ENCODE assay signal across 17 cellular contexts in genomic region chr2:127092306-127092705, GRCh38. TPM values are rescaled to one million over a fixed set of nuclear protein-coding genes. Genes with fewer than 3 reads are reported as not detected.
DNase-seq lines count a peak whose midpoint lies in the region; ATAC-seq, FAIRE-seq and TF ChIP-seq lines count a peak whose summit lies in the region.
"Had no signal": no experiment of that assay in that cellular context is flagged by ENCODE, and none has a peak within 500 bp of the region (broad histone marks: within the 10 kb centered on the region; RNA-seq: fewer than 3 reads in every experiment).

No MANE protein-coding gene starts in this region.

- H3K9me3 ChIP-seq in BLaER1 treated with 17β-estradiol and CSF1 and Interleukin-3, amounts not matched to agents 10 nM and 100 nM (replicated peaks in 1 of 11): no peaks in the 10 kb centered on the region
- H3K9me3 ChIP-seq in gastrocnemius medialis: no peaks in the 10 kb centered on the region

- TF ChIP-seq CTCF in mesothelial cell of epicardium (IDR thresholded peaks at IDR 0.05; ENCODE audit: unreplicated experiment) (no peak), gastrocnemius medialis (IDR thresholded peaks at IDR 0.05 in 4 of 5, conservative IDR thresholded peaks at IDR 0.05 in 1 of 5) (no peak), D721Med (IDR thresholded peaks at IDR 0.05; ENCODE audit: insufficient read depth, missing control alignments) (no peak)

- intact Hi-C loops in gastrocnemius medialis (cut with DNase I; ENCODE audit: low total_unique reads): no loop called here

- H3K4me3 ChIP-seq in BLaER1 treated with 17β-estradiol and CSF1 and Interleukin-3, amounts not matched to agents 10 nM and 100 nM: peak overlapping the region in 7 of 10 experiments; percentile 45 to 59 (median 55); a peak in 13 of 20 replicates
- no peak overlapping the region for H3K4me3 ChIP-seq in gastrocnemius medialis

- H4K20me1 ChIP-seq in BLaER1 treated with 17β-estradiol and CSF1 and Interleukin-3, amounts not matched to agents 10 nM and 100 nM: peaks cover 5 to 92% (median 46%) of the 10 kb centered on the region in 11 experiments; a peak in 21 of 22 replicates

- peaks cover 41% of the 10 kb centered on the region for H3K4me1 Mint-ChIP-seq in mesothelial cell of epicardium

- peak; percentile 53 to 67 for TF ChIP-seq POLR2A in gastrocnemius medialis (IDR thresholded peaks at IDR 0.05)

- in situ Hi-C loops in gastrocnemius medialis (cut with MboI; ENCODE audit: low sequenced_read_pairs in 4 of 4): loop anchor here in 2 of 4 donors (25.0 kb wide), 2 partner anchors 295 to 320 kb away; partner anchors contain the start of genes MAP3K2 (in 1 of the 2) and PROC (in 1 of the 2)

- no peaks in the 10 kb centered on the region for H3K36me3 ChIP-seq in BLaER1 treated with 17β-estradiol and CSF1 and Interleukin-3, amounts not matched to agents 10 nM and 100 nM
- no peaks in the 10 kb centered on the region for H3K36me3 ChIP-seq in gastrocnemius medialis

- peak overlapping the region in 9 of 11 experiments; percentile 47 to 91 (median 72); a peak in 18 of 22 replicates for H3K9ac ChIP-seq in BLaER1 treated with 17β-estradiol and CSF1 and Interleukin-3, amounts not matched to agents 10 nM and 100 nM

- no peaks in the 10 kb centered on the region for H3K36me3 Mint-ChIP-seq in mesothelial cell of epicardium

- ATAC-seq in gastrocnemius medialis: no peak
- ATAC-seq in HG03095 (IDR thresholded peaks at IDR 0.05; ENCODE audit: unreplicated experiment): no peak
- ATAC-seq: activated CD4-positive, alpha-beta T cell treated with anti-CD3 and anti-CD28 coated beads for 36 hours; SK-N-SH treated with all-trans-retinoic acid at 6 μM for 48 hours; stimulated activated effector memory CD8-positive, alpha-beta T cell treated with anti-CD3 and anti-CD28 coated beads, Interleukin-12 subunit alpha, Interleukin-12 subunit beta, amount 100 ng/mL, for 72 hours had no signal

- peak overlapping the region; percentile 86 to 99 (median 98) for H3K4me2 ChIP-seq in BLaER1 treated with 17β-estradiol and CSF1 and Interleukin-3, amounts not matched to agents 10 nM and 100 nM

- H3K9me3 Mint-ChIP-seq in mesothelial cell of epicardium: no peaks in the 10 kb centered on the region
- H3K9me3 Mint-ChIP-seq: CD14-positive monocyte; stimulated activated effector memory CD8-positive, alpha-beta T cell treated with anti-CD3 and anti-CD28 coated beads, Interleukin-12 subunit alpha, Interleukin-12 subunit beta, amount 100 ng/mL, for 72 hours had no signal

- FAIRE-seq in D721Med (lab: Jason Lieb, UNC): no peak

- H3K4me1 ChIP-seq in BLaER1 treated with 17β-estradiol and CSF1 and Interleukin-3, amounts not matched to agents 10 nM and 100 nM: peaks cover 86 to 100% (median 100%) of the 10 kb centered on the region in 10 experiments
- H3K4me1 ChIP-seq in gastrocnemius medialis: peaks cover 97 to 99% of the 10 kb centered on the region in 2 donors

- DNase-seq in mesothelial cell of epicardium (ENCODE audit: low spot score in 2 of 2, unreplicated experiment in 2 of 2): no peak
- peak; percentile 37 to 76 for DNase-seq in gastrocnemius medialis
- DNase-seq in stimulated activated CD4-positive, alpha-beta T cell treated with anti-CD3 and anti-CD28 coated beads, Interleukin-2, amount 100 ng/mL, for 48 hours: no peak
- no peak for DNase-seq in COLO829 (ENCODE audit: low spot score)
- DNase-seq in D721Med (ENCODE audit: insufficient read length, low spot score): no peak
- DNase-seq: activated CD4-positive, alpha-beta T cell treated with anti-CD3 and anti-CD28 coated beads for 36 hours; activated gamma-delta T cell treated with Interleukin-2 at 50 U/mL for 16 hours; cerebellar nuclear complex; kidney glomerular epithelial cell; NCI-H446 treated with DMSO at 0.1 percent for 48 hours; stimulated activated CD4-positive, alpha-beta T cell treated with anti-CD3 and anti-CD28 coated beads, Interleukin-4, amount 100 ng/mL, for 24 hours had no signal

- no peak overlapping the region for H3K4me3 Mint-ChIP-seq in mesothelial cell of epicardium
- H3K4me3 Mint-ChIP-seq: activated CD4-positive, alpha-beta T cell treated with anti-CD3 and anti-CD28 coated beads for 36 hours; stimulated activated effector memory CD8-positive, alpha-beta T cell treated with anti-CD3 and anti-CD28 coated beads, Interleukin-12 subunit alpha, Interleukin-12 subunit beta, amount 100 ng/mL, for 72 hours had no signal

- no peaks in the 10 kb centered on the region for H3K27me3 ChIP-seq in BLaER1 treated with 17β-estradiol and CSF1 and Interleukin-3, amounts not matched to agents 10 nM and 100 nM
- H3K27me3 ChIP-seq in gastrocnemius medialis: no peaks in the 10 kb centered on the region

- H3K27ac Mint-ChIP-seq in mesothelial cell of epicardium: peak overlapping the region; percentile 56
- H3K27ac Mint-ChIP-seq: activated CD4-positive, alpha-beta T cell treated with anti-CD3 and anti-CD28 coated beads for 36 hours; stimulated activated effector memory CD8-positive, alpha-beta T cell treated with anti-CD3 and anti-CD28 coated beads, Interleukin-12 subunit alpha, Interleukin-12 subunit beta, amount 100 ng/mL, for 72 hours had no signal

- H3K27ac ChIP-seq in BLaER1 treated with 17β-estradiol and CSF1 and Interleukin-3, amounts not matched to agents 10 nM and 100 nM: peak overlapping the region in 9 of 11 experiments; percentile 46 to 98 (median 80); a peak in 16 of 22 replicates
- H3K27ac ChIP-seq in angular gyrus (ENCODE audit: low read depth, low read length): peak overlapping the region; percentile 35
- H3K27ac ChIP-seq in gastrocnemius medialis: peak overlapping the region; percentile 97 to 100 (median 100)

- H3K27me3 Mint-ChIP-seq in mesothelial cell of epicardium (ENCODE audit: low read depth): no peaks in the 10 kb centered on the region
- H3K27me3 Mint-ChIP-seq: activated CD4-positive, alpha-beta T cell treated with anti-CD3 and anti-CD28 coated beads for 36 hours had no signal

RNA-seq across cellular contexts. Expression of gene BIN1, which starts 14.6 kb away (rescaled TPM):
- 45.7 to 47.4 TPM (median 46.2 TPM) in 3 replicates for total RNA-seq in mesothelial cell of epicardium
- total RNA-seq in gastrocnemius medialis: 1,000 to 10,000 TPM; 1,150 to 2,167 (median 1,736) TPM

Comparison
In these comparisons a context has a peak if more than half of its experiments do, and no peak if none do; other contexts are left out.
1. H3K27ac ChIP-seq: peak in every context shown above with its lines; median percentile 100 in gastrocnemius medialis; 80 in BLaER1 treated with 17β-estradiol and CSF1 and Interleukin-3, amounts not matched to agents 10 nM and 100 nM; 35 in angular gyrus.
2. H3K4me3 ChIP-seq: peak in BLaER1 treated with 17β-estradiol and CSF1 and Interleukin-3, amounts not matched to agents 10 nM and 100 nM (7 of 10); none in gastrocnemius medialis (0 of 4).
3. DNase-seq: peak in gastrocnemius medialis (2 of 2); none in mesothelial cell of epicardium (0 of 2), stimulated activated CD4-positive, alpha-beta T cell treated with anti-CD3 and anti-CD28 coated beads, Interleukin-2, amount 100 ng/mL, for 48 hours (0 of 2), COLO829 (single experiment) and D721Med (single experiment).
4. RNA of gene BIN1, which starts 14.6 kb away (total RNA-seq): 1,150 to 2,167 TPM in gastrocnemius medialis; 45.7 to 47.4 TPM in mesothelial cell of epicardium; every median in the first group is over 10 times any median in the second.